Comparison of ENCODE assay signal across 8 cellular contexts in genomic region chr10:86970152-86970886, GRCh38. TPM values are rescaled to one million over a fixed set of nuclear protein-coding genes. Genes with fewer than 3 reads are reported as not detected.
DNase-seq lines count a peak whose midpoint lies in the region; ATAC-seq and TF ChIP-seq lines count a peak whose summit lies in the region.

No MANE protein-coding gene starts in this region.

- DNase-seq in activated T-cell treated with anti-CD3 and anti-CD28 coated beads, Interleukin-2, amount 50 U/mL, for 24 hours: no peak
- no peak for DNase-seq in activated T-cell treated with anti-CD3 and anti-CD28 coated beads for 4 hours
- DNase-seq in activated CD8-positive, alpha-beta memory T cell treated with anti-CD3 and anti-CD28 coated beads, Interleukin-2, amount 10 ng/mL, durations not matched to agents 7 days and 5 days: no peak
- DNase-seq in germinal center (ENCODE audit: low spot score): peak; percentile 7
- DNase-seq in osteoblast (ENCODE audit: insufficient read length, low spot score, missing footprints): peak; percentile 96
- no peak for DNase-seq in SIG-M5 treated with dmso at 0.1 percent for 504 hours (lab: John Stamatoyannopoulos, UW; ENCODE audit: unreplicated experiment)
- DNase-seq in NCI-H2081 treated with DMSO at 0.1 percent for 48 hours (lab: John Stamatoyannopoulos, UW): no peak
- DNase-seq in HAP-1 (ENCODE audit: low spot score in 2 of 2): no peak

- H3K9me3 Mint-ChIP-seq in activated T-cell treated with anti-CD3 and anti-CD28 coated beads, Interleukin-2, amount 50 U/mL, for 24 hours: no peaks in the 10 kb centered on the region
- H3K9me3 Mint-ChIP-seq in activated CD8-positive, alpha-beta memory T cell treated with anti-CD3 and anti-CD28 coated beads, Interleukin-2, amount 10 ng/mL, durations not matched to agents 7 days and 5 days (ENCODE audit: low read depth): no peaks in the 10 kb centered on the region

- peak overlapping the region; percentile 87 for H3K27ac ChIP-seq in osteoblast (ENCODE audit: low read depth, low read length)

- ATAC-seq in activated CD8-positive, alpha-beta memory T cell treated with anti-CD3 and anti-CD28 coated beads, Interleukin-2, amount 10 ng/mL, durations not matched to agents 7 days and 5 days: no peak

- peak overlapping the region; percentile 94 for H2AFZ ChIP-seq in osteoblast (ENCODE audit: low read length)

- H3K4me3 ChIP-seq in osteoblast (ENCODE audit: insufficient read depth, low read length) (peak overlapping the region; percentile 82), HAP-1 (no peak overlapping the region)

- H3K9me3 ChIP-seq in osteoblast (ENCODE audit: low read depth, low read length) (no peaks in the 10 kb centered on the region), HAP-1 (no peaks in the 10 kb centered on the region)

- TF ChIP-seq CTCF in osteoblast (IDR thresholded peaks at IDR 0.05; ENCODE audit: extremely low read depth, low read depth, low read length): no peak

- H3K27me3 ChIP-seq in osteoblast (ENCODE audit: insufficient read depth, low read length): no peaks in the 10 kb centered on the region
- H3K27me3 ChIP-seq in HAP-1 (ENCODE audit: low read depth): no peaks in the 10 kb centered on the region

- H3K36me3 ChIP-seq in osteoblast (ENCODE audit: insufficient read depth, low read length): no peaks in the 10 kb centered on the region
- H3K36me3 ChIP-seq in HAP-1 (replicated peaks): no peaks in the 10 kb centered on the region

- peak overlapping the region; percentile 80 for H3K27ac Mint-ChIP-seq in activated T-cell treated with anti-CD3 and anti-CD28 coated beads, Interleukin-2, amount 50 U/mL, for 24 hours
- H3K27ac Mint-ChIP-seq in activated CD8-positive, alpha-beta memory T cell treated with anti-CD3 and anti-CD28 coated beads, Interleukin-2, amount 10 ng/mL, durations not matched to agents 7 days and 5 days: peak overlapping the region; percentile 45

- H3K4me1 ChIP-seq in osteoblast (ENCODE audit: insufficient read depth, low read length) (peaks cover 48% of the 10 kb centered on the region), HAP-1 (peaks cover 3% of the 10 kb centered on the region)

- peaks cover 5% of the 10 kb centered on the region for H4K20me1 ChIP-seq in osteoblast (ENCODE audit: insufficient read depth, low read length)

- in situ Hi-C loops in HAP-1 (cut with MboI; ENCODE audit: low sequenced_read_pairs): no loop called here

- CTCF ChIA-PET in activated CD8-positive, alpha-beta memory T cell treated with anti-CD3 and anti-CD28 coated beads, Interleukin-2, amount 10 ng/mL, durations not matched to agents 7 days and 5 days (lab: Charles Lee): interaction anchor here (0.5 to 1.9 kb wide), 6 partner anchors 8 to 562 kb away, joined by 3 to 6 read pairs (median 4); no protein-coding TSS in a partner anchor

- no peaks in the 10 kb centered on the region for H3K36me3 Mint-ChIP-seq in activated T-cell treated with anti-CD3 and anti-CD28 coated beads, Interleukin-2, amount 50 U/mL, for 24 hours (ENCODE audit: low read depth)
- H3K36me3 Mint-ChIP-seq in activated CD8-positive, alpha-beta memory T cell treated with anti-CD3 and anti-CD28 coated beads, Interleukin-2, amount 10 ng/mL, durations not matched to agents 7 days and 5 days: no peaks in the 10 kb centered on the region

- H3K4me3 Mint-ChIP-seq in activated T-cell treated with anti-CD3 and anti-CD28 coated beads, Interleukin-2, amount 50 U/mL, for 24 hours: peak overlapping the region; percentile 72
- peak overlapping the region; percentile 62 for H3K4me3 Mint-ChIP-seq in activated CD8-positive, alpha-beta memory T cell treated with anti-CD3 and anti-CD28 coated beads, Interleukin-2, amount 10 ng/mL, durations not matched to agents 7 days and 5 days

- H3K4me2 ChIP-seq in osteoblast (ENCODE audit: insufficient read depth, low read length): peak overlapping the region; percentile 95

- no peaks in the 10 kb centered on the region for H3K79me2 ChIP-seq in osteoblast (ENCODE audit: insufficient read depth, low read length)

- peaks cover 42% of the 10 kb centered on the region for H3K4me1 Mint-ChIP-seq in activated T-cell treated with anti-CD3 and anti-CD28 coated beads, Interleukin-2, amount 50 U/mL, for 24 hours (ENCODE audit: low read depth)
- H3K4me1 Mint-ChIP-seq in activated CD8-positive, alpha-beta memory T cell treated with anti-CD3 and anti-CD28 coated beads, Interleukin-2, amount 10 ng/mL, durations not matched to agents 7 days and 5 days: peaks cover 31% of the 10 kb centered on the region

- H3K27me3 Mint-ChIP-seq in activated T-cell treated with anti-CD3 and anti-CD28 coated beads, Interleukin-2, amount 50 U/mL, for 24 hours: peaks cover 7% of the 10 kb centered on the region
- H3K27me3 Mint-ChIP-seq in activated CD8-positive, alpha-beta memory T cell treated with anti-CD3 and anti-CD28 coated beads, Interleukin-2, amount 10 ng/mL, durations not matched to agents 7 days and 5 days: peaks cover 34% of the 10 kb centered on the region

RNA-seq across cellular contexts. Expression of gene ADIRF, which starts 2.0 kb away (rescaled TPM):
- not detected for total RNA-seq in activated CD8-positive, alpha-beta memory T cell treated with anti-CD3 and anti-CD28 coated beads, Interleukin-2, amount 10 ng/mL, durations not matched to agents 7 days and 5 days
- total RNA-seq in osteoblast: 11.9 and 18.3 TPM in 2 replicates

RNA-seq across cellular contexts. Expression of gene SNCG, which starts 11.9 kb away (rescaled TPM):
- not detected for total RNA-seq in activated CD8-positive, alpha-beta memory T cell treated with anti-CD3 and anti-CD28 coated beads, Interleukin-2, amount 10 ng/mL, durations not matched to agents 7 days and 5 days
- 0.36 and 2.4 TPM in 2 replicates for total RNA-seq in osteoblast

RNA-seq across cellular contexts. Expression of gene MMRN2, which starts 12.9 kb away (rescaled TPM):
- not detected for total RNA-seq in activated CD8-positive, alpha-beta memory T cell treated with anti-CD3 and anti-CD28 coated beads, Interleukin-2, amount 10 ng/mL, durations not matched to agents 7 days and 5 days
- 1.1 and 3.5 TPM in 2 replicates for total RNA-seq in osteoblast

RNA-seq across cellular contexts. Expression of gene FAM25A, which starts 49.8 kb away (rescaled TPM):
- not detected for total RNA-seq in activated CD8-positive, alpha-beta memory T cell treated with anti-CD3 and anti-CD28 coated beads, Interleukin-2, amount 10 ng/mL, durations not matched to agents 7 days and 5 days
- total RNA-seq in osteoblast: not detected in 2 replicates

Comparison
In these comparisons a context has a peak if more than half of its experiments do, and no peak if none do; other contexts are left out.
1. DNase-seq: peak in germinal center (single experiment) and osteoblast (single experiment); none in activated T-cell treated with anti-CD3 and anti-CD28 coated beads, Interleukin-2, amount 50 U/mL, for 24 hours (single experiment), activated T-cell treated with anti-CD3 and anti-CD28 coated beads for 4 hours (single experiment), activated CD8-positive, alpha-beta memory T cell treated with anti-CD3 and anti-CD28 coated beads, Interleukin-2, amount 10 ng/mL, durations not matched to agents 7 days and 5 days (single experiment), SIG-M5 treated with dmso at 0.1 percent for 504 hours (single experiment), NCI-H2081 treated with DMSO at 0.1 percent for 48 hours (single experiment) and HAP-1 (0 of 2).
2. RNA of gene ADIRF, which starts 2.0 kb away (total RNA-seq): 11.9 to 18.3 TPM in osteoblast; not detected in activated CD8-positive, alpha-beta memory T cell treated with anti-CD3 and anti-CD28 coated beads, Interleukin-2, amount 10 ng/mL, durations not matched to agents 7 days and 5 days; every median in the first group is over 10 times any median in the second.